Comparison of ENCODE assay signal across 8 cellular contexts in the genomic region with DNA sequence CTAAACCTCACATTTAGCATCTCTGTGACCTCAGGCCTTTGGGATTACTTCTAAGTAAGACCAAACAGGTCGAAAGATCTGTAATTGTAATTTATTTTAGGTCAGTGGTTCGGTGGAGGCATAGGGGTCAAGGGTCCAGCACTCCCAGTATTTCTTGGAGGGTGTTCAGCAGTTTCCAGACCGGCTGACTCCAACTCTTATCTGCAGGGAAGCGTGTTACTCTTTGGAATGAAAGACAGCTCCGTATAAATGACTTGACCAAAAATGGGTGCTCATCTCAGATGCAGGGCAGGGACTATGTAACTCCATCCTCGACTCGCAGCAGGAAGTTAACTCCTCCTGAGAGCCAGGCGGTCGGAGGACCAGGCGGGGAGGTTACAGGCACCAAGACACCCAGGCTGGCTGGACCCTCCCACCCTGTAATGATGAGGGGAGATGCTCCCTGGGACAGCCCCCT. TPM values are rescaled to one million over a fixed set of nuclear protein-coding genes. Genes with fewer than 3 reads are reported as not detected.
DNase-seq lines count a peak whose midpoint lies in the region; ATAC-seq, FAIRE-seq and TF ChIP-seq lines count a peak whose summit lies in the region.

No MANE protein-coding gene starts in this region.

- H3K4me3 ChIP-seq in AG04450 (ENCODE audit: low read depth, low read length) (peak overlapping the region; percentile 91), HUES48 (ENCODE audit: low read depth, low read length) (peak overlapping the region; percentile 81), bronchial epithelial cell (ENCODE audit: low read depth, low read length) (peak overlapping the region; percentile 72), muscle layer of colon (ENCODE audit: low read depth in 1 of 2, low read length in 2 of 2) (peak overlapping the region; percentile 76 to 89)

- no peak for ATAC-seq in sciatic nerve
- ATAC-seq in GM18861 (IDR thresholded peaks at IDR 0.05; ENCODE audit: unreplicated experiment), result no peak

- H3K36me3 ChIP-seq in HUES48 (ENCODE audit: control insufficient read depth, insufficient read depth, low read length) (no peaks in the 10 kb centered on the region), bronchial epithelial cell (ENCODE audit: control insufficient read depth, insufficient read depth, low read length) (no peaks in the 10 kb centered on the region), muscle layer of colon (ENCODE audit: insufficient read depth, low read length) (no peaks in the 10 kb centered on the region)

- H3K27me3 ChIP-seq in AG04450 (ENCODE audit: control insufficient read depth, insufficient read depth, low read length) (no peaks in the 10 kb centered on the region), HUES48 (ENCODE audit: control insufficient read depth, insufficient read depth, low read length) (no peaks in the 10 kb centered on the region), bronchial epithelial cell (ENCODE audit: control insufficient read depth, insufficient read depth, low read length) (no peaks in the 10 kb centered on the region), muscle layer of colon (ENCODE audit: control insufficient read depth in 1 of 2, insufficient read depth in 2 of 2, low read length in 2 of 2) (no peaks in the 10 kb centered on the region)

- CTCF ChIA-PET in AG04450 (lab: Charles Lee), result interaction anchor here (0.9 to 3.3 kb wide), 3 partner anchors 10 to 39 kb away, joined by 3 to 31 read pairs (median 6); no protein-coding TSS in a partner anchor

- DNase-seq in AG04450 (ENCODE audit: low read depth, low spot score) (no peak), bronchial epithelial cell (ENCODE audit: low read depth) (no peak), sciatic nerve (ENCODE audit: low spot score) (no peak), T1000 (lab: John Stamatoyannopoulos, UW) (no peak), pons (ENCODE audit: low spot score) (no peak)

- H3K4me1 ChIP-seq in HUES48 (ENCODE audit: control insufficient read depth, insufficient read depth, low read length) (peaks cover 17% of the 10 kb centered on the region; the same call in 1 of the 2 replicates), muscle layer of colon (ENCODE audit: insufficient read depth, low read length) (peaks cover 12% of the 10 kb centered on the region)

- FAIRE-seq in bronchial epithelial cell (lab: Jason Lieb, UNC), result no peak

- no peak for TF ChIP-seq CTCF in AG04450 (IDR thresholded peaks at IDR 0.05; ENCODE audit: low read depth, low read length)
- no peak for TF ChIP-seq CTCF in bronchial epithelial cell (IDR thresholded peaks at IDR 0.05; ENCODE audit: insufficient read depth, low read length, severe bottlenecking)

- POLR2A ChIA-PET in AG04450 (lab: Yijun Ruan, JAX), result no interaction called here

- intact Hi-C loops in sciatic nerve (cut with DNase I), result no loop called here

- H3K9ac ChIP-seq in HUES48 (ENCODE audit: low read depth, low read length), result no peak overlapping the region
- no peak overlapping the region for H3K9ac ChIP-seq in muscle layer of colon (ENCODE audit: low read length)

- H3K27ac ChIP-seq in AG04450 (ENCODE audit: low read depth, low read length) (no peak overlapping the region), HUES48 (ENCODE audit: low read depth, low read length) (peak overlapping the region; percentile 81), muscle layer of colon (ENCODE audit: low read depth, low read length) (peak overlapping the region; percentile 54)

- H3K9me3 ChIP-seq in AG04450 (ENCODE audit: control insufficient read depth, insufficient read depth, low read length), result no peaks in the 10 kb centered on the region; the same call in 1 of the 2 replicates
- no peaks in the 10 kb centered on the region for H3K9me3 ChIP-seq in HUES48 (ENCODE audit: control insufficient read depth, insufficient read depth, low read length)
- H3K9me3 ChIP-seq in muscle layer of colon (ENCODE audit: low read length), result no peaks in the 10 kb centered on the region

RNA-seq across cellular contexts. Expression of gene VPS13A, which starts 0.6 kb away (rescaled TPM):
- 24.3 and 41.8 TPM in 2 replicates for polyA plus RNA-seq in AG04450 (2011; rRNA removed)
- polyA minus RNA-seq in AG04450 (2011; rRNA and poly(A)+ RNA removed), result 31.0 and 70.7 TPM in 2 replicates
- total RNA-seq in bronchial epithelial cell (19.5 and 32.6 TPM in 2 replicates), sciatic nerve (30.3 TPM)
